In the genomic region with DNA sequence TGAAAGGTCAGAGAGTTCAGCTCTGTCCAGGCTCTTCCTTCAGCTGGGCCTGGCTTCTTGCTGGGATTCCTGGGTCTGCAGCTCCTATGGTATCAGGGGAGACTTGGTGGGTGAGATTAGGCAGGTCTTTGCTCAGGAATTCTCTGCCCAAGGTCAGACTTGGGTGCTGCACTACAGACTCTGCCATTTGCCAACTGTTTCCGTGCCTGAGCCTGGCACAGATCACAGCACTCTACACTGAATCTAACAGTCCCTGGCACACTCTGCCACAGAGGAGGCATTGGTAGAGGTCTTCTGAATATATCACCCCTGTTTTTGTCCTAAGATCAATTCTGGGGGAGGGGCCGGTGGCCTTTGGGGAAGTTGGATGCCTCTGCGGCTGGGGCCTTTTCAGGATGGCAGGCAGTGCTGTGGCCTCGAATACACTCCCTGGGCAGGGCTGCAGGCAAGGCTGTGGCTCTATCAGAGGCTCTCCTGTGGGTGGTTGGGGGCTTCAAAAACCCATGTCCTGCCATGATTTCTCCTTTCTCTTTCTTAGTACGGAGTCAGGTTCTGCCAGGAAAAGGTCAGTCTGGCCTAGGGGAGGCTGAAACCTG, we compare ENCODE assay signal across 19 cellular contexts.
"Had no signal": no experiment of that assay in that cellular context is flagged by ENCODE, and none has a peak within 500 bp of the region (broad histone marks: within the 10 kb centered on the region; RNA-seq: fewer than 3 reads in every experiment).

No MANE protein-coding gene starts in this region.

- H3K9me3 ChIP-seq: breast epithelium, colonic mucosa, left lung, spleen had no signal

- DNase-seq: activated CD4-positive, CD25-positive, alpha-beta regulatory T cell treated with anti-CD3 and anti-CD28 coated beads, Interleukin-2, amount 50 U/mL, for 72 hours; activated naive CD4-positive, alpha-beta T cell; activated naive CD8-positive, alpha-beta T cell treated with anti-CD3 and anti-CD28 coated beads for 36 hours; activated T-cell treated with anti-CD3 and anti-CD28 coated beads, Interleukin-2, amount 50 U/mL, for 24 hours; colonic mucosa; dorsolateral prefrontal cortex; left lung; mammary epithelial cell; midbrain; occipital lobe; retina; spleen; stimulated activated CD4-positive, alpha-beta T cell treated with anti-CD3 and anti-CD28 coated beads, Interleukin-4, amount 100 ng/mL, for 24 hours; stimulated activated naive CD4-positive, alpha-beta T cell treated with Interleukin-2 at 50 U/mL for 16 hours had no signal

- H3K36me3 ChIP-seq: breast epithelium, colonic mucosa, left lung, spleen had no signal

- H3K27ac Mint-ChIP-seq: activated naive CD8-positive, alpha-beta T cell treated with anti-CD3 and anti-CD28 coated beads for 36 hours; activated T-cell treated with anti-CD3 and anti-CD28 coated beads, Interleukin-2, amount 50 U/mL, for 24 hours; activated T-helper 17 cell treated with anti-CD3 and anti-CD28 coated beads, Interleukin-2, amount 50 U/mL, for 72 hours; natural killer cell treated with Interleukin-12 subunit alpha and Interleukin-12 subunit beta and Interleukin-15 and Interleukin-18, amount 100 ng/mL, for 72 hours had no signal

- H3K4me3 Mint-ChIP-seq: activated naive CD8-positive, alpha-beta T cell treated with anti-CD3 and anti-CD28 coated beads for 36 hours; activated T-cell treated with anti-CD3 and anti-CD28 coated beads, Interleukin-2, amount 50 U/mL, for 24 hours; activated T-helper 17 cell treated with anti-CD3 and anti-CD28 coated beads, Interleukin-2, amount 50 U/mL, for 72 hours; natural killer cell treated with Interleukin-12 subunit alpha and Interleukin-12 subunit beta and Interleukin-15 and Interleukin-18, amount 100 ng/mL, for 72 hours had no signal

- H3K27me3 ChIP-seq: breast epithelium, colonic mucosa, dorsolateral prefrontal cortex, left lung, spleen had no signal

- H3K4me1 Mint-ChIP-seq: activated naive CD8-positive, alpha-beta T cell treated with anti-CD3 and anti-CD28 coated beads for 36 hours; activated T-helper 17 cell treated with anti-CD3 and anti-CD28 coated beads, Interleukin-2, amount 50 U/mL, for 72 hours had no signal

- H3K36me3 Mint-ChIP-seq: activated naive CD8-positive, alpha-beta T cell treated with anti-CD3 and anti-CD28 coated beads for 36 hours; natural killer cell treated with Interleukin-12 subunit alpha and Interleukin-12 subunit beta and Interleukin-15 and Interleukin-18, amount 100 ng/mL, for 72 hours had no signal

- H3K4me1 ChIP-seq: breast epithelium, colonic mucosa, left lung, spleen had no signal

- H3K27ac ChIP-seq: breast epithelium, colonic mucosa, dorsolateral prefrontal cortex, epithelial cell of prostate, left lung, spleen had no signal

- H3K9me3 Mint-ChIP-seq: activated naive CD8-positive, alpha-beta T cell treated with anti-CD3 and anti-CD28 coated beads for 36 hours; activated T-cell treated with anti-CD3 and anti-CD28 coated beads, Interleukin-2, amount 50 U/mL, for 24 hours; activated T-helper 17 cell treated with anti-CD3 and anti-CD28 coated beads, Interleukin-2, amount 50 U/mL, for 72 hours; natural killer cell treated with Interleukin-12 subunit alpha and Interleukin-12 subunit beta and Interleukin-15 and Interleukin-18, amount 100 ng/mL, for 72 hours had no signal

- H3K4me3 ChIP-seq: breast epithelium, colonic mucosa, dorsolateral prefrontal cortex, left lung, spleen had no signal

- ATAC-seq: activated T-helper 17 cell treated with anti-CD3 and anti-CD28 coated beads, Interleukin-2, amount 50 U/mL, for 72 hours; left lung; SK-N-SH treated with all-trans-retinoic acid at 6 μM for 48 hours had no signal
